In genomic region chr7:84073476-84073875, GRCh38 we compare ENCODE assay signal across 1 cellular context.
TF ChIP-seq lines count a peak whose summit lies in the region.

No MANE protein-coding gene starts in this region.

TF ChIP-seq in GM23338, 12 proteins besides CTCF, POLR2A, EP300 and RAD21 (continued from another document):
- TF ChIP-seq, protein P1, sequence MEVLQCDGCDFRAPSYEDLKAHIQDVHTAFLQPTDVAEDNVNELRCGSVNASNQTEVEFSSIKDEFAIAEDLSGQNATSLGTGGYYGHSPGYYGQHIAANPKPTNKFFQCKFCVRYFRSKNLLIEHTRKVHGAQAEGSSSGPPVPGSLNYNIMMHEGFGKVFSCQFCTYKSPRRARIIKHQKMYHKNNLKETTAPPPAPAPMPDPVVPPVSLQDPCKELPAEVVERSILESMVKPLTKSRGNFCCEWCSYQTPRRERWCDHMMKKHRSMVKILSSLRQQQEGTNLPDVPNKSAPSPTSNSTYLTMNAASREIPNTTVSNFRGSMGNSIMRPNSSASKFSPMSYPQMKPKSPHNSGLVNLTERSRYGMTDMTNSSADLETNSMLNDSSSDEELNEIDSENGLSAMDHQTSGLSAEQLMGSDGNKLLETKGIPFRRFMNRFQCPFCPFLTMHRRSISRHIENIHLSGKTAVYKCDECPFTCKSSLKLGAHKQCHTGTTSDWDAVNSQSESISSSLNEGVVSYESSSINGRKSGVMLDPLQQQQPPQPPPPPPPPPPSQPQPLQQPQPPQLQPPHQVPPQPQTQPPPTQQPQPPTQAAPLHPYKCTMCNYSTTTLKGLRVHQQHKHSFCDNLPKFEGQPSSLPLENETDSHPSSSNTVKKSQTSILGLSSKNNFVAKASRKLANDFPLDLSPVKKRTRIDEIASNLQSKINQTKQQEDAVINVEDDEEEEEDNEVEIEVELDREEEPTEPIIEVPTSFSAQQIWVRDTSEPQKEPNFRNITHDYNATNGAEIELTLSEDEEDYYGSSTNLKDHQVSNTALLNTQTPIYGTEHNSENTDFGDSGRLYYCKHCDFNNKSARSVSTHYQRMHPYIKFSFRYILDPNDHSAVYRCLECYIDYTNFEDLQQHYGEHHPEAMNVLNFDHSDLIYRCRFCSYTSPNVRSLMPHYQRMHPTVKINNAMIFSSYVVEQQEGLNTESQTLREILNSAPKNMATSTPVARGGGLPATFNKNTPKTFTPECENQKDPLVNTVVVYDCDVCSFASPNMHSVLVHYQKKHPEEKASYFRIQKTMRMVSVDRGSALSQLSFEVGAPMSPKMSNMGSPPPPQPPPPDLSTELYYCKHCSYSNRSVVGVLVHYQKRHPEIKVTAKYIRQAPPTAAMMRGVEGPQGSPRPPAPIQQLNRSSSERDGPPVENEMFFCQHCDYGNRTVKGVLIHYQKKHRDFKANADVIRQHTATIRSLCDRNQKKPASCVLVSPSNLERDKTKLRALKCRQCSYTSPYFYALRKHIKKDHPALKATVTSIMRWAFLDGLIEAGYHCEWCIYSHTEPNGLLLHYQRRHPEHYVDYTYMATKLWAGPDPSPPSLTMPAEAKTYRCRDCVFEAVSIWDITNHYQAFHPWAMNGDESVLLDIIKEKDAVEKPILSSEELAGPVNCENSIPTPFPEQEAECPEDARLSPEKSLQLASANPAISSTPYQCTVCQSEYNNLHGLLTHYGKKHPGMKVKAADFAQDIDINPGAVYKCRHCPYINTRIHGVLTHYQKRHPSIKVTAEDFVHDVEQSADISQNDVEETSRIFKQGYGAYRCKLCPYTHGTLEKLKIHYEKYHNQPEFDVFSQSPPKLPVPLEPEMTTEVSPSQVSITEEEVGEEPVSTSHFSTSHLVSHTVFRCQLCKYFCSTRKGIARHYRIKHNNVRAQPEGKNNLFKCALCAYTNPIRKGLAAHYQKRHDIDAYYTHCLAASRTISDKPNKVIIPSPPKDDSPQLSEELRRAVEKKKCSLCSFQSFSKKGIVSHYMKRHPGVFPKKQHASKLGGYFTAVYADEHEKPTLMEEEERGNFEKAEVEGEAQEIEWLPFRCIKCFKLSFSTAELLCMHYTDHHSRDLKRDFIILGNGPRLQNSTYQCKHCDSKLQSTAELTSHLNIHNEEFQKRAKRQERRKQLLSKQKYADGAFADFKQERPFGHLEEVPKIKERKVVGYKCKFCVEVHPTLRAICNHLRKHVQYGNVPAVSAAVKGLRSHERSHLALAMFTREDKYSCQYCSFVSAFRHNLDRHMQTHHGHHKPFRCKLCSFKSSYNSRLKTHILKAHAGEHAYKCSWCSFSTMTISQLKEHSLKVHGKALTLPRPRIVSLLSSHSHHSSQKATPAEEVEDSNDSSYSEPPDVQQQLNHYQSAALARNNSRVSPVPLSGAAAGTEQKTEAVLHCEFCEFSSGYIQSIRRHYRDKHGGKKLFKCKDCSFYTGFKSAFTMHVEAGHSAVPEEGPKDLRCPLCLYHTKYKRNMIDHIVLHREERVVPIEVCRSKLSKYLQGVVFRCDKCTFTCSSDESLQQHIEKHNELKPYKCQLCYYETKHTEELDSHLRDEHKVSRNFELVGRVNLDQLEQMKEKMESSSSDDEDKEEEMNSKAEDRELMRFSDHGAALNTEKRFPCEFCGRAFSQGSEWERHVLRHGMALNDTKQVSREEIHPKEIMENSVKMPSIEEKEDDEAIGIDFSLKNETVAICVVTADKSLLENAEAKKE (CRISPR knock-in tag; IDR thresholded peaks at IDR 0.05), result no peak
- TF ChIP-seq EZH2phosphoT487 (IDR thresholded peaks at IDR 0.05; ENCODE audit: unreplicated experiment) (no peak), REST (IDR thresholded peaks at IDR 0.05; ENCODE audit: unreplicated experiment) (no peak), NANOG (IDR thresholded peaks at IDR 0.05; ENCODE audit: borderline replicate concordance) (no peak), ZNF331 (CRISPR knock-in tag; IDR thresholded peaks at IDR 0.05; ENCODE audit: low read depth) (no peak), EZH2 (IDR thresholded peaks at IDR 0.05; ENCODE audit: low read depth, unreplicated experiment) (no peak), ZNF114 (CRISPR knock-in tag; IDR thresholded peaks at IDR 0.05) (no peak), ETS1 (IDR thresholded peaks at IDR 0.05) (no peak)
